28 cellular contexts compared by ENCODE assay signal in genomic region chrX:98548550-98548949, GRCh38.
"Had no signal": no experiment of that assay in that cellular context is flagged by ENCODE, and none has a peak within 500 bp of the region (broad histone marks: within the 10 kb centered on the region; RNA-seq: fewer than 3 reads in every experiment).

No MANE protein-coding gene starts in this region.

- H3K36me3 Mint-ChIP-seq: activated naive CD4-positive, alpha-beta T cell treated with anti-CD3 and anti-CD28 coated beads, Interleukin-2, amount 50 U/mL, for 72 hours; stimulated activated naive B cell treated with anti-CD40 and anti-IgM and Interleukin-4, amounts not matched to agents 10 μg/mL and 1 μg/mL and 100 μg/mL, for 72 hours had no signal

- H3K27ac Mint-ChIP-seq: activated CD4-positive, alpha-beta T cell treated with anti-CD3 and anti-CD28 coated beads for 36 hours; activated naive CD4-positive, alpha-beta T cell treated with anti-CD3 and anti-CD28 coated beads, Interleukin-2, amount 50 U/mL, for 72 hours; activated T-cell treated with anti-CD3 and anti-CD28 coated beads, Interleukin-2, amount 50 U/mL, for 72 hours; nephron; stimulated activated naive B cell treated with anti-CD40 and anti-IgM and Interleukin-4, amounts not matched to agents 10 μg/mL and 1 μg/mL and 100 μg/mL, for 72 hours; T-helper 2 cell treated with Interferon-gamma antibody and Interleukin-4, amounts not matched to agents 5 μg/mL and 100 μg/mL, for 36 hours had no signal

- H3K9me3 ChIP-seq: body of pancreas, gastrocnemius medialis, left ventricle myocardium inferior, pancreas, psoas muscle, suprapubic skin, tibial artery had no signal

- H3K9me3 Mint-ChIP-seq: activated naive CD4-positive, alpha-beta T cell treated with anti-CD3 and anti-CD28 coated beads, Interleukin-2, amount 50 U/mL, for 72 hours; T-helper 2 cell treated with Interferon-gamma antibody and Interleukin-4, amounts not matched to agents 5 μg/mL and 100 μg/mL, for 36 hours had no signal

- H3K4me3 Mint-ChIP-seq: activated CD4-positive, alpha-beta T cell treated with anti-CD3 and anti-CD28 coated beads for 36 hours; activated T-cell treated with anti-CD3 and anti-CD28 coated beads, Interleukin-2, amount 50 U/mL, for 72 hours; nephron; stimulated activated naive B cell treated with anti-CD40 and anti-IgM and Interleukin-4, amounts not matched to agents 10 μg/mL and 1 μg/mL and 100 μg/mL, for 72 hours; T-helper 2 cell treated with Interferon-gamma antibody and Interleukin-4, amounts not matched to agents 5 μg/mL and 100 μg/mL, for 36 hours had no signal

- H3K27me3 ChIP-seq: body of pancreas, cardiac muscle cell, gastrocnemius medialis, suprapubic skin, tibial artery had no signal

- H3K4me1 ChIP-seq: body of pancreas, gastrocnemius medialis, left ventricle myocardium inferior, pancreas, psoas muscle, suprapubic skin, tibial artery had no signal

- FAIRE-seq: pancreas had no signal

- ATAC-seq: activated CD4-positive, alpha-beta T cell treated with anti-CD3 and anti-CD28 coated beads for 36 hours; activated naive CD4-positive, alpha-beta T cell treated with anti-CD3 and anti-CD28 coated beads, Interleukin-2, amount 50 U/mL, for 72 hours; activated T-cell treated with anti-CD3 and anti-CD28 coated beads, Interleukin-2, amount 50 U/mL, for 72 hours; body of pancreas; gastrocnemius medialis; pancreas; psoas muscle; stimulated activated naive B cell treated with anti-CD40 and anti-IgM and Interleukin-4, amounts not matched to agents 10 μg/mL and 1 μg/mL and 100 μg/mL, for 72 hours had no signal

- DNase-seq: activated CD4-positive, alpha-beta T cell treated with anti-CD3 and anti-CD28 coated beads for 36 hours; activated CD4-positive, CD25-positive, alpha-beta regulatory T cell; activated naive CD4-positive, alpha-beta T cell; activated T-cell treated with anti-CD3 and anti-CD28 coated beads for 4 hours; activated T-cell treated with anti-CD3 and anti-CD28 coated beads, Interleukin-2, amount 50 U/mL, for 72 hours; body of pancreas; cerebellar nuclear complex; dorsolateral prefrontal cortex; effector memory CD4-positive, alpha-beta T cell; erythroblast; gastrocnemius medialis; glutamatergic neuron; left ventricle myocardium inferior; nucleus accumbens; pancreas; psoas muscle; stimulated activated CD4-positive, alpha-beta T cell treated with anti-CD3 and anti-CD28 coated beads, Interleukin-15, amount 100 ng/mL, for 24 hours; stimulated activated CD4-positive, alpha-beta T cell treated with anti-CD3 and anti-CD28 coated beads, Interleukin-2, amount 100 ng/mL, for 24 hours; stimulated activated naive B cell treated with anti-CD40 and anti-IgM and Interleukin-4, amounts not matched to agents 10 μg/mL and 1 μg/mL and 100 μg/mL, for 72 hours; T-helper 1 cell; tibial artery had no signal

- H3K4me1 Mint-ChIP-seq: activated CD4-positive, alpha-beta T cell treated with anti-CD3 and anti-CD28 coated beads for 36 hours; nephron; stimulated activated naive B cell treated with anti-CD40 and anti-IgM and Interleukin-4, amounts not matched to agents 10 μg/mL and 1 μg/mL and 100 μg/mL, for 72 hours had no signal

- H3K27ac ChIP-seq: body of pancreas, cardiac muscle cell, coronary artery, dorsolateral prefrontal cortex, gastrocnemius medialis, left ventricle myocardium inferior, pancreas, psoas muscle, suprapubic skin, tibial artery had no signal

- H3K4me3 ChIP-seq: body of pancreas, cardiac muscle cell, coronary artery, dorsolateral prefrontal cortex, gastrocnemius medialis, left ventricle myocardium inferior, lung, pancreas, psoas muscle, suprapubic skin, tibial artery had no signal

- H3K36me3 ChIP-seq: cardiac muscle cell, gastrocnemius medialis, left ventricle myocardium inferior, pancreas, suprapubic skin, tibial artery had no signal

- H3K27me3 Mint-ChIP-seq: activated CD4-positive, alpha-beta T cell treated with anti-CD3 and anti-CD28 coated beads for 36 hours; stimulated activated naive B cell treated with anti-CD40 and anti-IgM and Interleukin-4, amounts not matched to agents 10 μg/mL and 1 μg/mL and 100 μg/mL, for 72 hours had no signal
